In the genomic region with DNA sequence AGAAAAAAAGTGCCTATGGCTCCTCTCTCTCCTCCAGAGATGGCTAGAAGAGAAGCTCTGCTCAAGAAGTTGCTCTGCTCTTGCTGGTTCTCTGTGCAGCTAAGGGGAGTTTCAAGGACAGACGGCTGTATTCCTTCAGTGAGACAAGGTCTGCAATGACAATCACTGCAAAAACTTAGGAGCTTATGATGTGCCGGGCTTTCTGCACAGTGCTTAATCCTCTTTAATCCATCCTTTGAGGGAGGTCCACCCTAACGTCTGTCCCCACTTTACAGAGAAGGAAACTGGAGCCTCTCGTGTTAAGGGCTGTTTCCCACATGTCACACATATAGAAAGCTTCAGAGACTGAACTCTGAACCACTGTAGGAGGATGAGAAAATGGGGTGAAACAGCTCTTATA, we compare ENCODE assay signal across 1 cellular context.
TF ChIP-seq lines count a peak whose summit lies in the region.

No MANE protein-coding gene starts in this region.

TF ChIP-seq in WTC11, 78 proteins besides CTCF, POLR2A, EP300 and RAD21 (continued from another document):
- no peak for TF ChIP-seq ZSCAN18 (CRISPR knock-in tag; IDR thresholded peaks at IDR 0.05)
- TF ChIP-seq, protein P1, sequence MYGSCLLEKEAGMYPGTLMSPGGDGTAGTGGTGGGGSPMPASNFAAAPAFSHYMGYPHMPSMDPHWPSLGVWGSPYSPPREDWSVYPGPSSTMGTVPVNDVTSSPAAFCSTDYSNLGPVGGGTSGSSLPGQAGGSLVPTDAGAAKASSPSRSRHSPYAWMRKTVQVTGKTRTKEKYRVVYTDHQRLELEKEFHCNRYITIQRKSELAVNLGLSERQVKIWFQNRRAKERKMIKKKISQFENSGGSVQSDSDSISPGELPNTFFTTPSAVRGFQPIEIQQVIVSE (CRISPR knock-in tag; IDR thresholded peaks at IDR 0.05; ENCODE audit: borderline replicate concordance), result no peak
